8 cellular contexts compared by ENCODE assay signal in genomic region chr1:154878371-154879355, GRCh38.
DNase-seq lines count a peak whose midpoint lies in the region; ATAC-seq lines count a peak whose summit lies in the region.

No MANE protein-coding gene starts in this region.

- ATAC-seq in HG02623 (IDR thresholded peaks at IDR 0.05; ENCODE audit: unreplicated experiment) = peak; percentile 52
- peak; percentile 56 for ATAC-seq in central memory CD8-positive, alpha-beta T cell (replicated peaks; ENCODE audit: extremely low read depth, poor library complexity, severe bottlenecking)
- no peak for ATAC-seq in GM19035 (IDR thresholded peaks at IDR 0.05; ENCODE audit: unreplicated experiment)

- H3K9me3 Mint-ChIP-seq in central memory CD8-positive, alpha-beta T cell = no peaks in the 10 kb centered on the region

- H3K36me3 Mint-ChIP-seq in central memory CD8-positive, alpha-beta T cell (ENCODE audit: insufficient read depth) = peaks cover 2% of the 10 kb centered on the region

- H3K27me3 Mint-ChIP-seq in central memory CD8-positive, alpha-beta T cell = peaks cover 10% of the 10 kb centered on the region

- H3K27ac Mint-ChIP-seq in central memory CD8-positive, alpha-beta T cell (ENCODE audit: low read depth) = no peak overlapping the region

- DNase-seq in COLO668 (lab: John Stamatoyannopoulos, UW; ENCODE audit: unreplicated experiment) (peak; percentile 69), NCI-H345 (lab: John Stamatoyannopoulos, UW) (peak; percentile 86), left kidney (ENCODE audit: low read depth, low spot score) (peak; percentile 88)
- peak; percentile 80 for DNase-seq in activated CD4-positive, CD25-positive, alpha-beta regulatory T cell treated with anti-CD3 and anti-CD28 coated beads, Interleukin-2, amount 50 U/mL, for 72 hours
- DNase-seq in central memory CD8-positive, alpha-beta T cell (ENCODE audit: low spot score in 2 of 2) = peak; percentile 52 to 57
- DNase-seq in stimulated activated CD4-positive, alpha-beta T cell treated with anti-CD3 and anti-CD28 coated beads, Interleukin-4, amount 100 ng/mL, for 24 hours = peak; percentile 78

- H3K4me1 Mint-ChIP-seq in central memory CD8-positive, alpha-beta T cell = no peaks in the 10 kb centered on the region

- H3K4me3 Mint-ChIP-seq in central memory CD8-positive, alpha-beta T cell = no peak overlapping the region
